Comparison of ENCODE assay signal across 3 cellular contexts in genomic region chr2:224472137-224472536, GRCh38.
TF ChIP-seq lines count a peak whose summit lies in the region.

No MANE protein-coding gene starts in this region.

TF ChIP-seq in HEK293, 187 proteins besides CTCF, POLR2A, EP300 and RAD21 (continues in another document):
- peak; percentile 35; the same call in 1 of the 2 replicates for TF ChIP-seq ZNF692 (tag by site-specific recombination; IDR thresholded peaks at IDR 0.05)
- TF ChIP-seq ZNF664 (tag by site-specific recombination; IDR thresholded peaks at IDR 0.05), result no peak
- peak; percentile 24; the same call in 1 of the 2 replicates for TF ChIP-seq ATF2 (tag by site-specific recombination; IDR thresholded peaks at IDR 0.05; ENCODE audit: low read depth)
- TF ChIP-seq ZNF76 (tag by site-specific recombination; IDR thresholded peaks at IDR 0.05; ENCODE audit: borderline replicate concordance, low read depth), result no peak
- no peak for TF ChIP-seq ZSCAN23 (tag by site-specific recombination; IDR thresholded peaks at IDR 0.05)
- no peak for TF ChIP-seq SP3 (tag by site-specific recombination; IDR thresholded peaks at IDR 0.05)
- TF ChIP-seq ZNF843 (tag by site-specific recombination; IDR thresholded peaks at IDR 0.05), result 0 out of 2 replicates have a peak, but pooled peaks have one; percentile 14
- peak; percentile 66 for TF ChIP-seq ZBTB17 (tag by site-specific recombination; IDR thresholded peaks at IDR 0.05)
- TF ChIP-seq ZNF518A (tag by site-specific recombination; conservative IDR thresholded peaks at IDR 0.05; ENCODE audit: low read depth), result no peak

TF ChIP-seq in H1, 55 proteins besides CTCF, POLR2A, EP300 and RAD21:
- TF ChIP-seq RBBP5 (IDR thresholded peaks at IDR 0.05; ENCODE audit: borderline replicate concordance, low read depth, low read length), result no peak
- TF ChIP-seq EZH2 (IDR thresholded peaks at IDR 0.05; ENCODE audit: low read depth, low read length, severe bottlenecking), result no peak
- TF ChIP-seq CREB1 (IDR thresholded peaks at IDR 0.05), result no peak
- no peak for TF ChIP-seq ATF3 (IDR thresholded peaks at IDR 0.05; ENCODE audit: insufficient read depth, low read depth, low read length)
- TF ChIP-seq EGR1 (IDR thresholded peaks at IDR 0.05; ENCODE audit: borderline replicate concordance, low read depth, low read length), result no peak
- TF ChIP-seq RFX5 (IDR thresholded peaks at IDR 0.05; ENCODE audit: borderline replicate concordance, low read depth, low read length), result no peak
- no peak for TF ChIP-seq KDM4A (IDR thresholded peaks at IDR 0.05; ENCODE audit: low read depth, low read length, severe bottlenecking)
- TF ChIP-seq TAF7 (optimal IDR thresholded peaks at IDR 0.05; ENCODE audit: borderline replicate concordance, low read depth, low read length), result no peak
- no peak for TF ChIP-seq NRF1 (IDR thresholded peaks at IDR 0.05; ENCODE audit: low read depth, low read length)

TF ChIP-seq in HepG2, 621 proteins besides CTCF, POLR2A, EP300 and RAD21:
- TF ChIP-seq PTBP1 (IDR thresholded peaks at IDR 0.05; ENCODE audit: low read depth, low read length, poor library complexity, severe bottlenecking), result no peak
- TF ChIP-seq CHCHD3 (CRISPR knock-in tag; IDR thresholded peaks at IDR 0.05), result no peak
- no peak for TF ChIP-seq NFYC (CRISPR knock-in tag; IDR thresholded peaks at IDR 0.05)
- no peak for TF ChIP-seq EEA1 (CRISPR knock-in tag; IDR thresholded peaks at IDR 0.05; ENCODE audit: borderline replicate concordance)
- TF ChIP-seq ZMYM3 (CRISPR knock-in tag; IDR thresholded peaks at IDR 0.05), result no peak
- TF ChIP-seq ZNF276 (CRISPR knock-in tag; IDR thresholded peaks at IDR 0.05; ENCODE audit: low read depth), result no peak
- no peak for TF ChIP-seq EED (CRISPR knock-in tag; IDR thresholded peaks at IDR 0.05)
- no peak for TF ChIP-seq SOX6 (IDR thresholded peaks at IDR 0.05)
- TF ChIP-seq SOX6 (CRISPR knock-in tag; IDR thresholded peaks at IDR 0.05), result no peak
- TF ChIP-seq ZBED4 (CRISPR knock-in tag; IDR thresholded peaks at IDR 0.05; ENCODE audit: borderline replicate concordance), result no peak
- no peak for TF ChIP-seq SP5 (CRISPR knock-in tag; IDR thresholded peaks at IDR 0.05; ENCODE audit: borderline replicate concordance, low read depth)
- no peak for TF ChIP-seq SMC3 (IDR thresholded peaks at IDR 0.05; ENCODE audit: low read length)
